8 cellular contexts compared by ENCODE assay signal in the genomic region with DNA sequence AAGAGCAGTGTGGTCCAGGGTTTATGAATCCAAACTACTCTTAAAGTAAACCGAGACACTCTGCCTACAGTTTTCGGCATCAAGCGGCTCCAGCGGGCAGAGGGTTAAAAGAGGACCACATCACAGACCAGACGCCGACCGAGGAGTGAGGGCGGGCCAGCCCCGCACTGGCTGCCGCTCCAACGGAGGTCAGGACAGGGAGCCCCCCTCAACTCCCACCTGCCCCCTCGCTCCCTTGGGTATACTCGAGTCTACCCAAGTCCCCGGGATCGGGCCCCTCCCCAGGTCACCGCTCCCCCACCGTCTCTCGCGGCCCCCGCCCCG. TPM values are rescaled to one million over a fixed set of nuclear protein-coding genes. Genes with fewer than 3 reads are reported as not detected.
A peak's percentile ranks its signal among the peaks of the same experiment; 100 is the strongest.
DNase-seq lines count a peak whose midpoint lies in the region; ATAC-seq and TF ChIP-seq lines count a peak whose summit lies in the region.

No MANE protein-coding gene starts in this region.

- H3K4me1 ChIP-seq in CD4-positive, alpha-beta memory T cell (ENCODE audit: insufficient read depth, low read length): peaks cover 25% of the 10 kb centered on the region
- H3K4me1 ChIP-seq in Peyer's patch (peaks cover 0 to 19% (median 4%) of the 10 kb centered on the region in 4 donors), liver (ENCODE audit: control insufficient read depth in 4 of 4, insufficient read depth in 4 of 4, low read length in 3 of 4) (peaks cover 0 to 19% (median 8%) of the 10 kb centered on the region in 4 donors)

- H3K4me3 ChIP-seq in CD4-positive, alpha-beta memory T cell (ENCODE audit: low read length in 2 of 2): peak overlapping the region; percentile 60 to 93
- H3K4me3 ChIP-seq in Peyer's patch (peak overlapping the region; percentile 62 to 96 (median 85)), liver (ENCODE audit: low read depth in 1 of 3, low read length in 3 of 3) (peak overlapping the region; percentile 72 to 96 (median 88))

- no peak for TF ChIP-seq POLR2A in Peyer's patch (IDR thresholded peaks at IDR 0.05)

- H3K9me3 Mint-ChIP-seq in CD4-positive, alpha-beta memory T cell: no peaks in the 10 kb centered on the region

- H3K27me3 Mint-ChIP-seq in CD4-positive, alpha-beta memory T cell: no peaks in the 10 kb centered on the region

- POLR2A ChIA-PET in CD4-positive, alpha-beta memory T cell (lab: Charles Lee; ENCODE audit: partially characterized antibody): interaction anchor here (1.2 to 2.2 kb wide), 5 partner anchors 14 to 179 kb away, joined by 3 to 5 read pairs (median 4); partner anchors contain the start of genes CERS2, GOLPH3L and SETDB1

- H3K27ac ChIP-seq in CD4-positive, alpha-beta memory T cell (ENCODE audit: low read depth, low read length): peak overlapping the region; percentile 81
- H3K27ac ChIP-seq in Peyer's patch (peak overlapping the region; percentile 88 to 96 (median 94)), liver (ENCODE audit: low read depth in 1 of 2, low read length in 2 of 2) (peak overlapping the region; percentile 77 to 96), substantia nigra (ENCODE audit: low read depth, low read length, poor library complexity, severe bottlenecking) (peak overlapping the region; percentile 95)

- CTCF ChIA-PET in CD4-positive, alpha-beta memory T cell (lab: Charles Lee; ENCODE audit: partially characterized antibody): no interaction called here

- TF ChIP-seq RAD21 in liver (IDR thresholded peaks at IDR 0.05): no peak

- ATAC-seq in GM19025 (IDR thresholded peaks at IDR 0.05; ENCODE audit: low read depth, unreplicated experiment): peak; percentile 1

- no peak for DNase-seq in CD4-positive, alpha-beta memory T cell
- DNase-seq in HT-29 (ENCODE audit: low spot score): peak; percentile 66
- no peak for DNase-seq in Peyer's patch
- DNase-seq in cerebellar cortex (ENCODE audit: low spot score): peak; percentile 78
- DNase-seq in substantia nigra (lab: John Stamatoyannopoulos, UW): peak in 6 of 49 donors; percentile 55 to 76 (median 67)
- DNase-seq in COR-L47 (lab: John Stamatoyannopoulos, UW): no peak

- H3K36me3 Mint-ChIP-seq in CD4-positive, alpha-beta memory T cell: peaks cover 10 to 19% of the 10 kb centered on the region in 2 donors

- intact Hi-C loops in CD4-positive, alpha-beta memory T cell (cut with micrococcal nuclease): loop anchor here (1.0 to 5.0 kb wide), 7 partner anchors 34 to 514 kb away; partner anchors contain the start of genes CERS2, CTSS, GOLPH3L and MINDY1

- TF ChIP-seq CTCF in Peyer's patch (IDR thresholded peaks at IDR 0.05) (no peak), liver (IDR thresholded peaks at IDR 0.05; ENCODE audit: low read depth, low read length, missing input control) (no peak)

- peak overlapping the region; percentile 88 to 97 (median 95) for H3K27ac Mint-ChIP-seq in CD4-positive, alpha-beta memory T cell

- H3K4me3 Mint-ChIP-seq in CD4-positive, alpha-beta memory T cell: peak overlapping the region; percentile 88 to 97 (median 95)

- H3K4me1 Mint-ChIP-seq in CD4-positive, alpha-beta memory T cell: peaks cover 23 to 47% (median 35%) of the 10 kb centered on the region in 4 donors

- peak overlapping the region; percentile 91 to 98 for H3K9ac ChIP-seq in liver (ENCODE audit: low read depth in 1 of 2, low read length in 2 of 2)

- under 1% methylated on average over 21 of the region's 21 CpGs for WGBS in liver

- no peaks in the 10 kb centered on the region for H3K27me3 ChIP-seq in CD4-positive, alpha-beta memory T cell (ENCODE audit: insufficient read depth, low read length)
- no peaks in the 10 kb centered on the region for H3K27me3 ChIP-seq in Peyer's patch
- no peaks in the 10 kb centered on the region for H3K27me3 ChIP-seq in liver (ENCODE audit: control insufficient read depth in 4 of 4, insufficient read depth in 4 of 4, low read length in 3 of 4)

- no peaks in the 10 kb centered on the region for H3K36me3 ChIP-seq in CD4-positive, alpha-beta memory T cell (ENCODE audit: insufficient read depth, low read length)
- H3K36me3 ChIP-seq in Peyer's patch (no peaks in the 10 kb centered on the region), liver (ENCODE audit: control insufficient read depth in 4 of 4, insufficient read depth in 3 of 4, low read depth in 1 of 4, low read length in 3 of 4) (no peaks in the 10 kb centered on the region)

- H3K9me3 ChIP-seq in CD4-positive, alpha-beta memory T cell (ENCODE audit: control insufficient read depth in 1 of 2, low read length in 2 of 2): no peaks in the 10 kb centered on the region
- no peaks in the 10 kb centered on the region for H3K9me3 ChIP-seq in Peyer's patch
- H3K9me3 ChIP-seq in liver (ENCODE audit: control insufficient read depth in 4 of 4, low read length in 3 of 4): no peaks in the 10 kb centered on the region

TF ChIP-seq in liver, 16 proteins besides CTCF, POLR2A, EP300 and RAD21 (continues in another document):
- TF ChIP-seq, protein P1, sequence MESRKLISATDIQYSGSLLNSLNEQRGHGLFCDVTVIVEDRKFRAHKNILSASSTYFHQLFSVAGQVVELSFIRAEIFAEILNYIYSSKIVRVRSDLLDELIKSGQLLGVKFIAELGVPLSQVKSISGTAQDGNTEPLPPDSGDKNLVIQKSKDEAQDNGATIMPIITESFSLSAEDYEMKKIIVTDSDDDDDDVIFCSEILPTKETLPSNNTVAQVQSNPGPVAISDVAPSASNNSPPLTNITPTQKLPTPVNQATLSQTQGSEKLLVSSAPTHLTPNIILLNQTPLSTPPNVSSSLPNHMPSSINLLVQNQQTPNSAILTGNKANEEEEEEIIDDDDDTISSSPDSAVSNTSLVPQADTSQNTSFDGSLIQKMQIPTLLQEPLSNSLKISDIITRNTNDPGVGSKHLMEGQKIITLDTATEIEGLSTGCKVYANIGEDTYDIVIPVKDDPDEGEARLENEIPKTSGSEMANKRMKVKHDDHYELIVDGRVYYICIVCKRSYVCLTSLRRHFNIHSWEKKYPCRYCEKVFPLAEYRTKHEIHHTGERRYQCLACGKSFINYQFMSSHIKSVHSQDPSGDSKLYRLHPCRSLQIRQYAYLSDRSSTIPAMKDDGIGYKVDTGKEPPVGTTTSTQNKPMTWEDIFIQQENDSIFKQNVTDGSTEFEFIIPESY (IDR thresholded peaks at IDR 0.05): no peak
- no peak for TF ChIP-seq MAX (IDR thresholded peaks at IDR 0.05)
- TF ChIP-seq FOXA1 (IDR thresholded peaks at IDR 0.05): no peak
- TF ChIP-seq EGR1 (IDR thresholded peaks at IDR 0.05; ENCODE audit: low read depth in 2 of 2): no peak
- TF ChIP-seq FOXA2 (IDR thresholded peaks at IDR 0.05): no peak
- TF ChIP-seq YY1 (IDR thresholded peaks at IDR 0.05): no peak
- TF ChIP-seq REST (IDR thresholded peaks at IDR 0.05): no peak
- TF ChIP-seq SP1 (IDR thresholded peaks at IDR 0.05): no peak
- TF ChIP-seq NR2F2 (IDR thresholded peaks at IDR 0.05): no peak
- TF ChIP-seq JUND (IDR thresholded peaks at IDR 0.05): no peak
- TF ChIP-seq HNF4A (conservative IDR thresholded peaks at IDR 0.05): no peak
- TF ChIP-seq HNF4G (IDR thresholded peaks at IDR 0.05): no peak
- TF ChIP-seq RXRA (IDR thresholded peaks at IDR 0.05): no peak
- TF ChIP-seq ATF3 (IDR thresholded peaks at IDR 0.05): no peak
- no peak for TF ChIP-seq GABPA (IDR thresholded peaks at IDR 0.05 in 1 of 2, conservative IDR thresholded peaks at IDR 0.05 in 1 of 2)

RNA-seq across cellular contexts. Expression of gene ARNT, which starts 0.3 kb away (rescaled TPM):
- 10 to 100 TPM; 36.6 to 37.7 TPM for total RNA-seq in CD4-positive, alpha-beta memory T cell
- polyA plus RNA-seq in CD4-positive, alpha-beta memory T cell: 10 to 100 TPM; 20.2 to 25.5 TPM
- total RNA-seq in HT-29 (2014; rRNA removed; shearing (Covaris generic)): 11.7 and 11.9 TPM in 2 replicates
- total RNA-seq in Peyer's patch: 10 to 100 TPM; 37.7 to 62.7 (median 48.2) TPM
- 10 to 100 TPM; 23.2 to 45.9 TPM for total RNA-seq in liver
- 10 to 100 TPM; 11.2 to 13.9 TPM for polyA plus RNA-seq in liver

RNA-seq across cellular contexts. Expression of gene CTXND2, which starts 10.9 kb away (rescaled TPM):
- total RNA-seq in CD4-positive, alpha-beta memory T cell: not detected
- not detected for polyA plus RNA-seq in CD4-positive, alpha-beta memory T cell
- total RNA-seq in HT-29 (2014; rRNA removed; shearing (Covaris generic)): not detected in 2 replicates
- total RNA-seq in Peyer's patch (not detected), liver (not detected)
- polyA plus RNA-seq in liver: not detected

RNA-seq across cellular contexts. Expression of gene SETDB1, which starts 50.1 kb away (rescaled TPM):
- total RNA-seq in CD4-positive, alpha-beta memory T cell: 10 to 100 TPM; 71.4 to 72.6 TPM
- polyA plus RNA-seq in CD4-positive, alpha-beta memory T cell: 10 to 100 TPM in 1 of 2 donors, 1 to 10 TPM in 1; 9.8 to 14.2 TPM
- total RNA-seq in HT-29 (2014; rRNA removed; shearing (Covaris generic)): 23.6 and 29.2 TPM in 2 replicates
- total RNA-seq in Peyer's patch (100 to 1,000 TPM in 1 of 4 donors, 10 to 100 TPM in 3; 28.2 to 106 (median 61.5) TPM), liver (10 to 100 TPM; 20.8 to 23.7 TPM)
- 1 to 10 TPM; 5.4 to 7.3 TPM for polyA plus RNA-seq in liver

Comparison
In these comparisons a context has a peak if more than half of its experiments do, and no peak if none do; other contexts are left out.
1. DNase-seq: peak in HT-29 (single experiment) and cerebellar cortex (single experiment); none in CD4-positive, alpha-beta memory T cell (0 of 5), Peyer's patch (0 of 3) and COR-L47 (single experiment).
2. Peak in every context shown above with its lines, with median percentiles within 50 percentile points of each other: H3K27ac ChIP-seq and H3K4me3 ChIP-seq.